Comparison of ENCODE assay signal across 1 cellular context in genomic region chr13:110228936-110229904, GRCh38.
TF ChIP-seq lines count a peak whose summit lies in the region.

No MANE protein-coding gene starts in this region.

TF ChIP-seq in GM23338, 12 proteins besides CTCF, POLR2A, EP300 and RAD21 (continued from another document):
- TF ChIP-seq ZNF462 (CRISPR knock-in tag; IDR thresholded peaks at IDR 0.05) (no peak), NANOG (IDR thresholded peaks at IDR 0.05; ENCODE audit: borderline replicate concordance) (no peak), JUNB (IDR thresholded peaks at IDR 0.05; ENCODE audit: unreplicated experiment) (no peak), STAT1 (IDR thresholded peaks at IDR 0.05; ENCODE audit: unreplicated experiment) (no peak), ZNF114 (CRISPR knock-in tag; IDR thresholded peaks at IDR 0.05) (no peak)
- TF ChIP-seq, protein P1, sequence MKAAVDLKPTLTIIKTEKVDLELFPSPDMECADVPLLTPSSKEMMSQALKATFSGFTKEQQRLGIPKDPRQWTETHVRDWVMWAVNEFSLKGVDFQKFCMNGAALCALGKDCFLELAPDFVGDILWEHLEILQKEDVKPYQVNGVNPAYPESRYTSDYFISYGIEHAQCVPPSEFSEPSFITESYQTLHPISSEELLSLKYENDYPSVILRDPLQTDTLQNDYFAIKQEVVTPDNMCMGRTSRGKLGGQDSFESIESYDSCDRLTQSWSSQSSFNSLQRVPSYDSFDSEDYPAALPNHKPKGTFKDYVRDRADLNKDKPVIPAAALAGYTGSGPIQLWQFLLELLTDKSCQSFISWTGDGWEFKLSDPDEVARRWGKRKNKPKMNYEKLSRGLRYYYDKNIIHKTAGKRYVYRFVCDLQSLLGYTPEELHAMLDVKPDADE (IDR thresholded peaks at IDR 0.05) = no peak
- TF ChIP-seq, protein P2, sequence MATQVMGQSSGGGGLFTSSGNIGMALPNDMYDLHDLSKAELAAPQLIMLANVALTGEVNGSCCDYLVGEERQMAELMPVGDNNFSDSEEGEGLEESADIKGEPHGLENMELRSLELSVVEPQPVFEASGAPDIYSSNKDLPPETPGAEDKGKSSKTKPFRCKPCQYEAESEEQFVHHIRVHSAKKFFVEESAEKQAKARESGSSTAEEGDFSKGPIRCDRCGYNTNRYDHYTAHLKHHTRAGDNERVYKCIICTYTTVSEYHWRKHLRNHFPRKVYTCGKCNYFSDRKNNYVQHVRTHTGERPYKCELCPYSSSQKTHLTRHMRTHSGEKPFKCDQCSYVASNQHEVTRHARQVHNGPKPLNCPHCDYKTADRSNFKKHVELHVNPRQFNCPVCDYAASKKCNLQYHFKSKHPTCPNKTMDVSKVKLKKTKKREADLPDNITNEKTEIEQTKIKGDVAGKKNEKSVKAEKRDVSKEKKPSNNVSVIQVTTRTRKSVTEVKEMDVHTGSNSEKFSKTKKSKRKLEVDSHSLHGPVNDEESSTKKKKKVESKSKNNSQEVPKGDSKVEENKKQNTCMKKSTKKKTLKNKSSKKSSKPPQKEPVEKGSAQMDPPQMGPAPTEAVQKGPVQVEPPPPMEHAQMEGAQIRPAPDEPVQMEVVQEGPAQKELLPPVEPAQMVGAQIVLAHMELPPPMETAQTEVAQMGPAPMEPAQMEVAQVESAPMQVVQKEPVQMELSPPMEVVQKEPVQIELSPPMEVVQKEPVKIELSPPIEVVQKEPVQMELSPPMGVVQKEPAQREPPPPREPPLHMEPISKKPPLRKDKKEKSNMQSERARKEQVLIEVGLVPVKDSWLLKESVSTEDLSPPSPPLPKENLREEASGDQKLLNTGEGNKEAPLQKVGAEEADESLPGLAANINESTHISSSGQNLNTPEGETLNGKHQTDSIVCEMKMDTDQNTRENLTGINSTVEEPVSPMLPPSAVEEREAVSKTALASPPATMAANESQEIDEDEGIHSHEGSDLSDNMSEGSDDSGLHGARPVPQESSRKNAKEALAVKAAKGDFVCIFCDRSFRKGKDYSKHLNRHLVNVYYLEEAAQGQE (IDR thresholded peaks at IDR 0.05; ENCODE audit: unreplicated experiment) = no peak
